11 cellular contexts compared by ENCODE assay signal in the genomic region with DNA sequence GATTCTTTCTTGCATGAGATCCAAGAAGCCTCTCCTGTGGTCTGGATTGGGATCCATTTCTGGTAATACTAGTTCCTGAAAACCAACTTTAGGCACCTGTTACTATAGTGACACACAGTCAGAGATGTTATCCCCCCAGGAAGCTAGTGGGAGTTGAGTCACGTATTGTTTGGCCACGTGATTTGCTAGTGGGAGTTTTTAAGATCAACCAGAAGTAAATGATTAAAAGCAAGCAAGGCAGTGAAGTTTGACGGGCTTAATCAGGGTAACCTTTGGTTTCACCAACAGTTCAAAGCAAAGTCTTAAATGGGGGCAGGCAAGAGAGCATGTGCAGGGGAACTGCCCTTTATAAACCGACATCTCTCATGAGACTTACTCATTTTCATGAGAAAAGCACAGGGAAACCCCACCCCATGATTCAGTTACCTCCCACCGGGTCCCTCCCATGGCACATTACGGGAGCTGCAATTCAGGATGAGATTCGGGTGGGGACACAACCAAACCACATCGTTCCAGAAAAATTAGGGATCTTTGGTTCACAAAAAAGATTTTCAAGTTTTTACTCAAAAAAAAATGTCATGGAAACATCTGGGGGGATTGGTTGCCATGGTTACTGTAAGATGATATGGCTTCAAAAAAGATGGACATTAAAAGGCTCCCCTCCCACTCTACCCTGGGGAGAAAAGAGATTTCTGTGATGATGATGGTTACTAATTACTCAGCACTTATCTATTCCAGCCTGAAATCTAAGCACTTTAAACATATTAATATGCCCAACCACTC.
A peak's percentile ranks its signal among the peaks of the same experiment; 100 is the strongest.
DNase-seq lines count a peak whose midpoint lies in the region; ATAC-seq, FAIRE-seq and TF ChIP-seq lines count a peak whose summit lies in the region.
"Had no signal": no experiment of that assay in that cellular context is flagged by ENCODE, and none has a peak within 500 bp of the region (broad histone marks: within the 10 kb centered on the region; RNA-seq: fewer than 3 reads in every experiment).

No MANE protein-coding gene starts in this region.

- H3K36me3 Mint-ChIP-seq in activated CD4-positive, alpha-beta T cell treated with anti-CD3 and anti-CD28 coated beads for 36 hours (ENCODE audit: low read depth): no peaks in the 10 kb centered on the region

- H3K36me3 ChIP-seq in PC-9 (ENCODE audit: low read depth): no peaks in the 10 kb centered on the region
- H3K36me3 ChIP-seq: HAP-1, right atrium auricular region, tibial artery had no signal

- no TSS peak for BruUV-seq in PC-9 (replicated peaks; lab: Mats Ljungman, UMichigan)

- intact Hi-C loops in activated CD4-positive, alpha-beta T cell treated with anti-CD3 and anti-CD28 coated beads for 36 hours (cut with DNase I, micrococcal nuclease): loop anchor here in 1 of 2 experiments (5.0 kb wide), 1 partner anchor 60 kb away; no protein-coding TSS in a partner anchor
- intact Hi-C loops in PC-9 (cut with micrococcal nuclease; ENCODE audit: unreplicated experiment): loop anchor here (1.0 to 5.0 kb wide), 6 partner anchors 130 to 635 kb away; a partner anchor contains a TSS

- no peak overlapping the region for H3K4me3 Mint-ChIP-seq in activated CD4-positive, alpha-beta T cell treated with anti-CD3 and anti-CD28 coated beads for 36 hours

- no peaks in the 10 kb centered on the region for H3K9me3 ChIP-seq in PC-9 (ENCODE audit: insufficient read depth, low read depth)
- H3K9me3 ChIP-seq: HAP-1, right atrium auricular region, tibial artery had no signal

- H3K27me3 ChIP-seq in PC-9 (ENCODE audit: insufficient read depth, low read depth): no peaks in the 10 kb centered on the region
- H3K27me3 ChIP-seq: right atrium auricular region had no signal

- no peak overlapping the region for H2AFZ ChIP-seq in PC-9

- no peaks in the 10 kb centered on the region for H3K9me3 Mint-ChIP-seq in activated CD4-positive, alpha-beta T cell treated with anti-CD3 and anti-CD28 coated beads for 36 hours (ENCODE audit: low read depth)

- peak; percentile 71 for ATAC-seq in activated CD4-positive, alpha-beta T cell treated with anti-CD3 and anti-CD28 coated beads for 36 hours
- peak; percentile 80 for ATAC-seq in HG02642 (IDR thresholded peaks at IDR 0.05; ENCODE audit: poor library complexity, unreplicated experiment)

- POLR2A ChIA-PET in activated CD4-positive, alpha-beta T cell treated with anti-CD3 and anti-CD28 coated beads for 36 hours (lab: Charles Lee): interaction anchor here (0.7 kb wide), 1 partner anchor 870 kb away, joined by 3 read pairs; no protein-coding TSS in a partner anchor
- POLR2A ChIA-PET in PC-9 (lab: Charles Lee; ENCODE audit: unreplicated experiment): interaction anchor here (0.5 to 0.7 kb wide), 4 partner anchors 10 to 1652 kb away, joined by 5 to 13 read pairs (median 7); no protein-coding TSS in a partner anchor

- no peak overlapping the region for H3K27ac ChIP-seq in PC-9
- H3K27ac ChIP-seq: right atrium auricular region, tibial artery had no signal

- peak overlapping the region; percentile 21; the same call in 1 of the 2 replicates for H3K4me2 ChIP-seq in PC-9

- no peaks in the 10 kb centered on the region for H3K27me3 Mint-ChIP-seq in activated CD4-positive, alpha-beta T cell treated with anti-CD3 and anti-CD28 coated beads for 36 hours

- peak; percentile 37 for DNase-seq in activated CD4-positive, alpha-beta T cell treated with anti-CD3 and anti-CD28 coated beads for 36 hours
- no peak for DNase-seq in activated CD4-positive, alpha-beta T cell treated with anti-CD3 and anti-CD28 coated beads, Interleukin-2, amount 50 U/mL, for 48 hours
- DNase-seq in PC-9 (peak; percentile 58 to 73), retinal pigment epithelial cell (ENCODE audit: low read depth) (peak; percentile 35), activated gamma-delta T cell (lab: John Stamatoyannopoulos, UW) (no peak), retina (no peak), D721Med (ENCODE audit: insufficient read length, low spot score) (no peak)
- DNase-seq: tibial artery had no signal

- no peak for TF ChIP-seq CTCF in PC-9 (conservative IDR thresholded peaks at IDR 0.05)
- no peak for TF ChIP-seq CTCF in retinal pigment epithelial cell (conservative IDR thresholded peaks at IDR 0.05; ENCODE audit: low read depth, low read length)
- no peak for TF ChIP-seq CTCF in D721Med (IDR thresholded peaks at IDR 0.05; ENCODE audit: insufficient read depth, missing control alignments)

- peak overlapping the region; percentile 20 for H3K27ac Mint-ChIP-seq in activated CD4-positive, alpha-beta T cell treated with anti-CD3 and anti-CD28 coated beads for 36 hours

- H3K4me1 ChIP-seq in PC-9 (replicated peaks; ENCODE audit: insufficient read depth): peaks cover 25% of the 10 kb centered on the region
- H3K4me1 ChIP-seq: HAP-1, right atrium auricular region, tibial artery had no signal

- CTCF ChIA-PET in activated CD4-positive, alpha-beta T cell treated with anti-CD3 and anti-CD28 coated beads for 36 hours (lab: Charles Lee): no interaction called here
- CTCF ChIA-PET in PC-9 (lab: Charles Lee): interaction anchor here (0.5 kb wide), 1 partner anchor 1002 kb away, joined by 3 read pairs; no protein-coding TSS in a partner anchor

- peaks cover 15% of the 10 kb centered on the region for H3K4me1 Mint-ChIP-seq in activated CD4-positive, alpha-beta T cell treated with anti-CD3 and anti-CD28 coated beads for 36 hours

- FAIRE-seq in D721Med (lab: Jason Lieb, UNC): no peak

- H4K20me1 ChIP-seq in PC-9 (ENCODE audit: insufficient read depth): no peaks in the 10 kb centered on the region

- H3K4me3 ChIP-seq in PC-9 (no peak overlapping the region), retinal pigment epithelial cell (ENCODE audit: low read length) (no peak overlapping the region)
- H3K4me3 ChIP-seq: HAP-1, right atrium auricular region, tibial artery had no signal

- no peaks in the 10 kb centered on the region for H3K79me2 ChIP-seq in PC-9 (ENCODE audit: low read depth)

- no peaks in the 10 kb centered on the region for H3F3A ChIP-seq in PC-9 (ENCODE audit: insufficient read depth, low read depth)

- no peaks in the 10 kb centered on the region for H3K9me2 ChIP-seq in PC-9 (ENCODE audit: insufficient read depth)

Comparison
In these comparisons a context has a peak if more than half of its experiments do, and no peak if none do; other contexts are left out.
1. DNase-seq: peak in activated CD4-positive, alpha-beta T cell treated with anti-CD3 and anti-CD28 coated beads for 36 hours (single experiment), PC-9 (2 of 2) and retinal pigment epithelial cell (single experiment); none in activated CD4-positive, alpha-beta T cell treated with anti-CD3 and anti-CD28 coated beads, Interleukin-2, amount 50 U/mL, for 48 hours (0 of 2), activated gamma-delta T cell (single experiment), retina (single experiment) and D721Med (single experiment).